Comparison of ENCODE assay signal across 11 cellular contexts in the genomic region with DNA sequence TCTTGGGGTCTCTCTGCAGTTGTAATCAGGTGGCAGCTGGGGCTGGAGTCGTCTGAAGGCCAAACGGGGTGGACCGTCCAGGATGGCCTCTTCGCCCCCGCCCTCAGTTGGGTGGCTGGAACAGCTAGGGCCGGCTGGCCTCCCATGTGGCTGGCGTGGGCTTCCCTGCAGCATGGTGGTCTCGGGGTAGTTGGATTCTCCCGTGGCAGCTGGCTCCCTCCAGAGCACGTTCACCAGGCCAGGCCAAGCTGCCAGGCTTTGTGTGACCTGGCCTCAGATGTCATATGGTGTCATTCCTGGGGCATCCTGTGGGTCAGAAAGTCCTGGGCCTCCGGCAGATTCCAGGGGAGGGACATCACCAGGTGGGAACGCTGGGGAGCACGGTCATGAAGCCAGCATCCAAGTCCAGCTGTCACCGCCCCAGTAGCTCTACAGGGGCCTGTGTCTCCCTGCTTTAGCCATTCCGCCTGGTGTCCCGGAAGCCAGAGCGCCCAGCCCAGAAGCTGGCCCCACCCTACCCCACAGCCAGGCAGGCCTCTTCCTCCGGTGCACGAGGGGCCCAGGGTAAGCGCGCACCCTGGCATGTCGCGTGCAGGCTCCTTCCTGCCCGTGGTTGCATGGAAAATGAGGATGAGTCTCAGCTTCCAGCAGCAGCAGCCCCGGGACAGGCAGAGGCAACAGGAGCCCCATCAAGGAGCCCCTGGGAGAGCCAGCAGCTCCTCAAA. TPM values are rescaled to one million over a fixed set of nuclear protein-coding genes. Genes with fewer than 3 reads are reported as not detected.
A peak's percentile ranks its signal among the peaks of the same experiment; 100 is the strongest.
DNase-seq lines count a peak whose midpoint lies in the region; ATAC-seq and TF ChIP-seq lines count a peak whose summit lies in the region.
"Had no signal": no experiment of that assay in that cellular context is flagged by ENCODE, and none has a peak within 500 bp of the region (broad histone marks: within the 10 kb centered on the region; RNA-seq: fewer than 3 reads in every experiment).

No MANE protein-coding gene starts in this region.

- H3K27ac Mint-ChIP-seq in CD14-positive monocyte (peak overlapping the region in 1 of 7 donors; percentile 77), naive B cell (peak overlapping the region in 3 of 6 donors; percentile 57 to 76 (median 64))
- H3K27ac Mint-ChIP-seq in CD8-positive, alpha-beta memory T cell = peak overlapping the region in 3 of 8 donors; percentile 29 to 75 (median 66)
- H3K27ac Mint-ChIP-seq in activated naive CD8-positive, alpha-beta T cell treated with anti-CD3 and anti-CD28 coated beads, Interleukin-2, amount 50 U/mL, for 24 hours = no peak overlapping the region

- TF ChIP-seq POLR2A in Peyer's patch (IDR thresholded peaks at IDR 0.05) = no peak

- H3K36me3 Mint-ChIP-seq in CD14-positive monocyte (peaks cover 0 to 2% of the 10 kb centered on the region in 2 donors), naive B cell (no peaks in the 10 kb centered on the region)
- H3K36me3 Mint-ChIP-seq in CD8-positive, alpha-beta memory T cell = no peaks in the 10 kb centered on the region
- no peaks in the 10 kb centered on the region for H3K36me3 Mint-ChIP-seq in activated naive CD8-positive, alpha-beta T cell treated with anti-CD3 and anti-CD28 coated beads, Interleukin-2, amount 50 U/mL, for 24 hours (ENCODE audit: low read depth)

- H3K27me3 ChIP-seq in CD8-positive, alpha-beta memory T cell (ENCODE audit: insufficient read depth, low read length, poor library complexity, severe bottlenecking) = no peaks in the 10 kb centered on the region
- no peaks in the 10 kb centered on the region for H3K27me3 ChIP-seq in Peyer's patch
- H3K27me3 ChIP-seq in PC-9 (ENCODE audit: insufficient read depth, low read depth) = no peaks in the 10 kb centered on the region

- peaks cover 7% of the 10 kb centered on the region; the same call in 1 of the 2 replicates for H3F3A ChIP-seq in PC-9 (ENCODE audit: insufficient read depth, low read depth)

- POLR2A ChIA-PET in CD8-positive, alpha-beta memory T cell (lab: Charles Lee) = interaction anchor here (1.0 to 1.3 kb wide), 2 partner anchors 11 to 13 kb away, joined by 3 read pairs; no protein-coding TSS in a partner anchor
- POLR2A ChIA-PET in PC-9 (lab: Charles Lee; ENCODE audit: unreplicated experiment) = no interaction called here

- H3K27me3 Mint-ChIP-seq in CD14-positive monocyte (ENCODE audit: low read depth in 3 of 3) (peaks cover 20 to 51% (median 27%) of the 10 kb centered on the region in 3 donors), naive B cell (peaks cover 0 to 26% (median 12%) of the 10 kb centered on the region in 3 donors)
- peaks cover 0 to 2% of the 10 kb centered on the region in 2 donors for H3K27me3 Mint-ChIP-seq in CD8-positive, alpha-beta memory T cell
- peaks cover 9% of the 10 kb centered on the region for H3K27me3 Mint-ChIP-seq in activated naive CD8-positive, alpha-beta T cell treated with anti-CD3 and anti-CD28 coated beads, Interleukin-2, amount 50 U/mL, for 24 hours

- H3K79me2 ChIP-seq in PC-9 (ENCODE audit: low read depth) = no peaks in the 10 kb centered on the region

- TF ChIP-seq CTCF in CD14-positive monocyte (IDR thresholded peaks at IDR 0.05) (no peak), Peyer's patch (IDR thresholded peaks at IDR 0.05) (no peak), PC-9 (conservative IDR thresholded peaks at IDR 0.05) (no peak)

- ATAC-seq in activated naive CD8-positive, alpha-beta T cell treated with anti-CD3 and anti-CD28 coated beads, Interleukin-2, amount 50 U/mL, for 24 hours = no peak
- no peak for ATAC-seq in naive B cell (ENCODE audit: low read depth in 2 of 2)

- H3K9me3 ChIP-seq in CD8-positive, alpha-beta memory T cell (ENCODE audit: low read length) = no peaks in the 10 kb centered on the region
- H3K9me3 ChIP-seq in Peyer's patch (no peaks in the 10 kb centered on the region), PC-9 (ENCODE audit: insufficient read depth, low read depth) (no peaks in the 10 kb centered on the region)
- H3K9me3 ChIP-seq: neutrophil had no signal

- no peak overlapping the region for H3K4me2 ChIP-seq in PC-9

- H3K4me1 ChIP-seq in CD8-positive, alpha-beta memory T cell (ENCODE audit: insufficient read depth, low read length) = peaks cover 20% of the 10 kb centered on the region
- peaks cover 4 to 29% (median 6%) of the 10 kb centered on the region in 4 donors for H3K4me1 ChIP-seq in Peyer's patch
- H3K4me1 ChIP-seq in PC-9 (replicated peaks; ENCODE audit: insufficient read depth) = peaks cover 14% of the 10 kb centered on the region

- H3K9me3 Mint-ChIP-seq in CD14-positive monocyte (no peaks in the 10 kb centered on the region), naive B cell (peaks cover 0 to 2% (median 0%) of the 10 kb centered on the region in 7 donors)
- no peaks in the 10 kb centered on the region for H3K9me3 Mint-ChIP-seq in CD8-positive, alpha-beta memory T cell
- H3K9me3 Mint-ChIP-seq in activated naive CD8-positive, alpha-beta T cell treated with anti-CD3 and anti-CD28 coated beads, Interleukin-2, amount 50 U/mL, for 24 hours = no peaks in the 10 kb centered on the region

- intact Hi-C loops in CD14-positive monocyte (cut with micrococcal nuclease) (loop anchor here in 1 of 2 donors (5.0 kb wide), 1 partner anchor 205 kb away; a partner anchor contains a TSS), PC-9 (cut with micrococcal nuclease; ENCODE audit: unreplicated experiment) (no loop called here)

- no peak overlapping the region for H2AFZ ChIP-seq in PC-9

- no TSS peak for BruUV-seq in PC-9 (replicated peaks; lab: Mats Ljungman, UMichigan)

- H3K36me3 ChIP-seq in CD8-positive, alpha-beta memory T cell (ENCODE audit: insufficient read depth, low read length) = no peaks in the 10 kb centered on the region
- H3K36me3 ChIP-seq in Peyer's patch (no peaks in the 10 kb centered on the region), PC-9 (ENCODE audit: low read depth) (no peaks in the 10 kb centered on the region)
- H3K36me3 ChIP-seq: neutrophil had no signal

- H3K9me2 ChIP-seq in PC-9 (ENCODE audit: insufficient read depth) = no peaks in the 10 kb centered on the region

- no peak for DNase-seq in CD14-positive monocyte (ENCODE audit: low spot score)
- no peak for DNase-seq in CD8-positive, alpha-beta memory T cell
- DNase-seq in activated naive CD8-positive, alpha-beta T cell treated with anti-CD3 and anti-CD28 coated beads, Interleukin-2, amount 50 U/mL, for 24 hours = no peak
- DNase-seq in naive B cell = no peak
- no peak for DNase-seq in NCI-H1105 (lab: John Stamatoyannopoulos, UW)
- DNase-seq in Peyer's patch = no peak
- DNase-seq in PC-9 = no peak
- DNase-seq: HCEC 1CT, NCI-H2081, NCI-H748 treated with DMSO at 0.1 percent for 48 hours had no signal

- H3K4me3 ChIP-seq in CD8-positive, alpha-beta memory T cell (ENCODE audit: low read length) = no peak overlapping the region
- no peak overlapping the region for H3K4me3 ChIP-seq in Peyer's patch
- H3K4me3 ChIP-seq in PC-9 = no peak overlapping the region

- no peak overlapping the region for H3K27ac ChIP-seq in CD8-positive, alpha-beta memory T cell (ENCODE audit: low read depth, low read length)
- H3K27ac ChIP-seq in Peyer's patch = no peak overlapping the region
- H3K27ac ChIP-seq in PC-9 = no peak overlapping the region
- H3K27ac ChIP-seq: neutrophil had no signal

- peaks cover 24% of the 10 kb centered on the region for H3K4me1 Mint-ChIP-seq in CD14-positive monocyte
- H3K4me1 Mint-ChIP-seq in CD8-positive, alpha-beta memory T cell = peaks cover 0 to 18% (median 4%) of the 10 kb centered on the region in 3 donors
- peaks cover 6% of the 10 kb centered on the region for H3K4me1 Mint-ChIP-seq in activated naive CD8-positive, alpha-beta T cell treated with anti-CD3 and anti-CD28 coated beads, Interleukin-2, amount 50 U/mL, for 24 hours
- peaks cover 0 to 11% (median 3%) of the 10 kb centered on the region in 3 donors for H3K4me1 Mint-ChIP-seq in naive B cell

- H3K4me3 Mint-ChIP-seq in CD14-positive monocyte (peak overlapping the region; percentile 47 to 75), naive B cell (peak overlapping the region; percentile 5 to 82 (median 76))
- H3K4me3 Mint-ChIP-seq in CD8-positive, alpha-beta memory T cell = peak overlapping the region; percentile 32 to 91 (median 65)
- H3K4me3 Mint-ChIP-seq in activated naive CD8-positive, alpha-beta T cell treated with anti-CD3 and anti-CD28 coated beads, Interleukin-2, amount 50 U/mL, for 24 hours = peak overlapping the region; percentile 58

- H4K20me1 ChIP-seq in PC-9 (ENCODE audit: insufficient read depth) = peaks cover 8% of the 10 kb centered on the region; the same call in 1 of the 2 replicates

- CTCF ChIA-PET in CD8-positive, alpha-beta memory T cell (lab: Charles Lee) = interaction anchor here (0.6 to 1.6 kb wide), 5 partner anchors 10 to 95 kb away, joined by 3 to 4 read pairs (median 3); a partner anchor contains a TSS
- CTCF ChIA-PET in PC-9 (lab: Charles Lee) = no interaction called here

RNA-seq across cellular contexts. Expression of a gene that starts 1.3 kb away (rescaled TPM):
- polyA plus RNA-seq in CD14-positive monocyte = 10 to 100 TPM; 23.9 to 37.4 TPM
- total RNA-seq in CD8-positive, alpha-beta memory T cell = 1 to 10 TPM; 6.7 to 6.9 TPM
- polyA plus RNA-seq in CD8-positive, alpha-beta memory T cell = 12.4 TPM
- 10 to 100 TPM in 2 of 6 donors, 1 to 10 TPM in 4; 4.4 to 20.6 (median 9.1) TPM for polyA plus RNA-seq in naive B cell (ENCODE audit: low read depth in 6 of 6)
- total RNA-seq in Peyer's patch = 10 to 100 TPM in 3 of 4 donors, 1 to 10 TPM in 1; 6.6 to 47.7 (median 25.7) TPM
- total RNA-seq in PC-9 (2021) = 37.0 and 47.9 TPM in 2 replicates

RNA-seq across cellular contexts. Expression of a gene that starts 13.9 kb away (rescaled TPM):
- polyA plus RNA-seq in CD14-positive monocyte (not detected), naive B cell (ENCODE audit: low read depth in 6 of 6) (not detected)
- total RNA-seq in CD8-positive, alpha-beta memory T cell = 1 to 10 TPM in 1 of 2 experiments, under 1 TPM in 1; 0.37 to 1.2 TPM
- 0.15 TPM for polyA plus RNA-seq in CD8-positive, alpha-beta memory T cell
- total RNA-seq in Peyer's patch (10 to 100 TPM in 3 of 4 donors, 1 to 10 TPM in 1; 7.5 to 33.0 (median 11.2) TPM), PC-9 (2021) (17.8 and 20.5 TPM in 2 replicates)
